In genomic region chr12:111411187-111411764, GRCh38 we compare ENCODE assay signal across 10 cellular contexts. TPM values are rescaled to one million over a fixed set of nuclear protein-coding genes. Genes with fewer than 3 reads are reported as not detected.
DNase-seq lines count a peak whose midpoint lies in the region; ATAC-seq and TF ChIP-seq lines count a peak whose summit lies in the region.
"Had no signal": no experiment of that assay in that cellular context is flagged by ENCODE, and none has a peak within 500 bp of the region (broad histone marks: within the 10 kb centered on the region; RNA-seq: fewer than 3 reads in every experiment).

No MANE protein-coding gene starts in this region.

- no peaks in the 10 kb centered on the region for H3K27me3 Mint-ChIP-seq in activated CD8-positive, alpha-beta memory T cell treated with anti-CD3 and anti-CD28 coated beads, Interleukin-2, amount 10 ng/mL, durations not matched to agents 7 days and 5 days
- H3K27me3 Mint-ChIP-seq in activated T-helper 1 cell treated with anti-CD3 and anti-CD28 coated beads, Interleukin-12 subunit alpha, Interleukin-12 subunit beta, Interleukin-2, Interleukin-4 antibody, amounts not matched to agents 30 ng/mL and 10 ng/mL and 1 ng/mL, durations not matched to agents 14 hours and 24 hours and 36 hours (ENCODE audit: insufficient read depth) = no peaks in the 10 kb centered on the region
- peaks cover 6% of the 10 kb centered on the region in 3 donors for H3K27me3 Mint-ChIP-seq in immature natural killer cell (ENCODE audit: low read depth in 3 of 3)

- H3K4me1 Mint-ChIP-seq in activated CD8-positive, alpha-beta memory T cell treated with anti-CD3 and anti-CD28 coated beads, Interleukin-2, amount 10 ng/mL, durations not matched to agents 7 days and 5 days = peaks cover 70% of the 10 kb centered on the region
- peaks cover 60% of the 10 kb centered on the region for H3K4me1 Mint-ChIP-seq in activated T-helper 1 cell treated with anti-CD3 and anti-CD28 coated beads, Interleukin-12 subunit alpha, Interleukin-12 subunit beta, Interleukin-2, Interleukin-4 antibody, amounts not matched to agents 30 ng/mL and 10 ng/mL and 1 ng/mL, durations not matched to agents 14 hours and 24 hours and 36 hours (ENCODE audit: low read depth)
- peaks cover 91% of the 10 kb centered on the region in 2 donors for H3K4me1 Mint-ChIP-seq in immature natural killer cell

- no peak for ATAC-seq in activated CD8-positive, alpha-beta memory T cell treated with anti-CD3 and anti-CD28 coated beads, Interleukin-2, amount 10 ng/mL, durations not matched to agents 7 days and 5 days

- intact Hi-C loops in activated T-helper 1 cell treated with anti-CD3 and anti-CD28 coated beads, Interleukin-12 subunit alpha, Interleukin-12 subunit beta, Interleukin-2, Interleukin-4 antibody, amounts not matched to agents 30 ng/mL and 10 ng/mL and 1 ng/mL, durations not matched to agents 14 hours and 24 hours and 36 hours (cut with micrococcal nuclease) = no loop called here
- intact Hi-C loops in lower leg skin (cut with DNase I; ENCODE audit: low total_unique reads) = no loop called here

- H3K27ac ChIP-seq in suprapubic skin = peak overlapping the region; percentile 57

- H3K4me3 ChIP-seq in suprapubic skin = no peak overlapping the region
- no peak overlapping the region for H3K4me3 ChIP-seq in lower leg skin (ENCODE audit: low read depth, poor library complexity, severe bottlenecking)

- peaks cover 73% of the 10 kb centered on the region for H3K4me1 ChIP-seq in suprapubic skin

- no peaks in the 10 kb centered on the region for H3K36me3 ChIP-seq in suprapubic skin

- peaks cover 5% of the 10 kb centered on the region for H3K36me3 Mint-ChIP-seq in activated CD8-positive, alpha-beta memory T cell treated with anti-CD3 and anti-CD28 coated beads, Interleukin-2, amount 10 ng/mL, durations not matched to agents 7 days and 5 days
- peaks cover 27% of the 10 kb centered on the region for H3K36me3 Mint-ChIP-seq in activated T-helper 1 cell treated with anti-CD3 and anti-CD28 coated beads, Interleukin-12 subunit alpha, Interleukin-12 subunit beta, Interleukin-2, Interleukin-4 antibody, amounts not matched to agents 30 ng/mL and 10 ng/mL and 1 ng/mL, durations not matched to agents 14 hours and 24 hours and 36 hours (ENCODE audit: low read depth)
- H3K36me3 Mint-ChIP-seq in immature natural killer cell = no peaks in the 10 kb centered on the region

- no peak for TF ChIP-seq POLR2A in suprapubic skin (IDR thresholded peaks at IDR 0.05)
- TF ChIP-seq POLR2A in lower leg skin (IDR thresholded peaks at IDR 0.05) = no peak

- TF ChIP-seq CTCF in suprapubic skin (IDR thresholded peaks at IDR 0.05) (no peak), lower leg skin (IDR thresholded peaks at IDR 0.05) (no peak)

- WGBS in suprapubic skin = 82% methylated on average over 6 of the region's 8 CpGs
- WGBS in lower leg skin, 2 donors = 70 to 83% methylated on average over 8 of the region's 8 CpGs

- H3K4me3 Mint-ChIP-seq in activated CD8-positive, alpha-beta memory T cell treated with anti-CD3 and anti-CD28 coated beads, Interleukin-2, amount 10 ng/mL, durations not matched to agents 7 days and 5 days = no peak overlapping the region
- H3K4me3 Mint-ChIP-seq in activated T-helper 1 cell treated with anti-CD3 and anti-CD28 coated beads, Interleukin-12 subunit alpha, Interleukin-12 subunit beta, Interleukin-2, Interleukin-4 antibody, amounts not matched to agents 30 ng/mL and 10 ng/mL and 1 ng/mL, durations not matched to agents 14 hours and 24 hours and 36 hours = peak overlapping the region; percentile 26
- peak overlapping the region; percentile 59 to 86 (median 63) for H3K4me3 Mint-ChIP-seq in immature natural killer cell

- no peaks in the 10 kb centered on the region for H3K9me3 ChIP-seq in suprapubic skin

- TF ChIP-seq EP300 in suprapubic skin (IDR thresholded peaks at IDR 0.05) = no peak

- no peak for DNase-seq in activated CD8-positive, alpha-beta memory T cell treated with anti-CD3 and anti-CD28 coated beads, Interleukin-2, amount 10 ng/mL, durations not matched to agents 7 days and 5 days
- DNase-seq in activated CD8-positive, alpha-beta memory T cell treated with anti-CD3 and anti-CD28 coated beads, Interleukin-2, amount 50 U/mL, for 4 hours = no peak
- no peak for DNase-seq in activated T-helper 1 cell treated with anti-CD3 and anti-CD28 coated beads, Interleukin-12 subunit alpha, Interleukin-12 subunit beta, Interleukin-2, Interleukin-4 antibody, amounts not matched to agents 30 ng/mL and 10 ng/mL and 1 ng/mL, durations not matched to agents 14 hours and 24 hours and 36 hours (ENCODE audit: low spot score)
- no peak for DNase-seq in immature natural killer cell
- DNase-seq in suprapubic skin (ENCODE audit: low spot score in 2 of 2) = no peak
- DNase-seq in putamen (ENCODE audit: low spot score) = no peak
- no peak for DNase-seq in 8988T
- no peak for DNase-seq in lower leg skin (ENCODE audit: low spot score in 2 of 2)
- DNase-seq: NCI-H187, RPMI8226 had no signal

- no peaks in the 10 kb centered on the region for H3K9me3 Mint-ChIP-seq in activated CD8-positive, alpha-beta memory T cell treated with anti-CD3 and anti-CD28 coated beads, Interleukin-2, amount 10 ng/mL, durations not matched to agents 7 days and 5 days (ENCODE audit: low read depth)
- H3K9me3 Mint-ChIP-seq in activated T-helper 1 cell treated with anti-CD3 and anti-CD28 coated beads, Interleukin-12 subunit alpha, Interleukin-12 subunit beta, Interleukin-2, Interleukin-4 antibody, amounts not matched to agents 30 ng/mL and 10 ng/mL and 1 ng/mL, durations not matched to agents 14 hours and 24 hours and 36 hours = no peaks in the 10 kb centered on the region
- H3K9me3 Mint-ChIP-seq in immature natural killer cell = no peaks in the 10 kb centered on the region

- peak overlapping the region; percentile 62 for H3K27ac Mint-ChIP-seq in activated CD8-positive, alpha-beta memory T cell treated with anti-CD3 and anti-CD28 coated beads, Interleukin-2, amount 10 ng/mL, durations not matched to agents 7 days and 5 days
- H3K27ac Mint-ChIP-seq in activated T-helper 1 cell treated with anti-CD3 and anti-CD28 coated beads, Interleukin-12 subunit alpha, Interleukin-12 subunit beta, Interleukin-2, Interleukin-4 antibody, amounts not matched to agents 30 ng/mL and 10 ng/mL and 1 ng/mL, durations not matched to agents 14 hours and 24 hours and 36 hours = peak overlapping the region; percentile 70
- H3K27ac Mint-ChIP-seq in immature natural killer cell = peak overlapping the region; percentile 81 to 92 (median 90)

- CTCF ChIA-PET in activated CD8-positive, alpha-beta memory T cell treated with anti-CD3 and anti-CD28 coated beads, Interleukin-2, amount 10 ng/mL, durations not matched to agents 7 days and 5 days (lab: Charles Lee) = interaction anchor here (1.1 to 22.4 kb wide), 4 partner anchors 8 to 38 kb away, joined by 3 to 950 read pairs (median 34); no protein-coding TSS in a partner anchor

- H3K27me3 ChIP-seq in suprapubic skin = no peaks in the 10 kb centered on the region

RNA-seq across cellular contexts. Expression of gene SH2B3, which starts 5.6 kb away (rescaled TPM):
- 10 to 100 TPM; 24.9 to 51.3 TPM for total RNA-seq in activated CD8-positive, alpha-beta memory T cell treated with anti-CD3 and anti-CD28 coated beads, Interleukin-2, amount 10 ng/mL, durations not matched to agents 7 days and 5 days
- 42.0 and 42.3 TPM in 2 replicates for total RNA-seq in activated T-helper 1 cell treated with anti-CD3 and anti-CD28 coated beads, Interleukin-12 subunit alpha, Interleukin-12 subunit beta, Interleukin-2, Interleukin-4 antibody, amounts not matched to agents 30 ng/mL and 10 ng/mL and 1 ng/mL, durations not matched to agents 14 hours and 24 hours and 36 hours
- 10 to 100 TPM in 1 of 3 donors, 1 to 10 TPM in 1, under 1 TPM in 1; 0.08 to 13.5 (median 5.3) TPM for polyA plus RNA-seq in immature natural killer cell
- total RNA-seq in suprapubic skin (1 to 10 TPM; 3.4 to 7.1 (median 4.2) TPM), lower leg skin (10 to 100 TPM in 1 of 4 donors, 1 to 10 TPM in 3; 6.5 to 16.1 (median 8.2) TPM)

RNA-seq across cellular contexts. Expression of gene PHETA1, which starts 42.4 kb away (rescaled TPM):
- 1 to 10 TPM; 2.8 to 3.4 TPM for total RNA-seq in activated CD8-positive, alpha-beta memory T cell treated with anti-CD3 and anti-CD28 coated beads, Interleukin-2, amount 10 ng/mL, durations not matched to agents 7 days and 5 days
- total RNA-seq in activated T-helper 1 cell treated with anti-CD3 and anti-CD28 coated beads, Interleukin-12 subunit alpha, Interleukin-12 subunit beta, Interleukin-2, Interleukin-4 antibody, amounts not matched to agents 30 ng/mL and 10 ng/mL and 1 ng/mL, durations not matched to agents 14 hours and 24 hours and 36 hours = 2.7 and 4.2 TPM in 2 replicates
- 1 to 10 TPM; 2.0 to 5.5 (median 2.1) TPM for polyA plus RNA-seq in immature natural killer cell
- total RNA-seq in suprapubic skin (10 to 100 TPM; 15.9 to 25.7 (median 23.2) TPM), lower leg skin (10 to 100 TPM; 18.6 to 37.3 (median 25.1) TPM)
